Comparison of ENCODE assay signal across 1 cellular context in genomic region chr1:227934476-227935313, GRCh38.
TF ChIP-seq lines count a peak whose summit lies in the region.

No MANE protein-coding gene starts in this region.

TF ChIP-seq in K562, 482 proteins besides CTCF, POLR2A, EP300 and RAD21 (continued from another document):
- TF ChIP-seq FOXM1 (IDR thresholded peaks at IDR 0.05; ENCODE audit: low read depth) (no peak), FOXM1 (CRISPR knock-in tag; IDR thresholded peaks at IDR 0.05; ENCODE audit: low read depth) (no peak), ATF3 (IDR thresholded peaks at IDR 0.05) (peak; percentile 91), ATF3 (CRISPR knock-in tag; conservative IDR thresholded peaks at IDR 0.05) (peak; percentile 93), NFE2 (IDR thresholded peaks at IDR 0.05; ENCODE audit: low read depth) (0 out of 2 replicates have a peak, but pooled peaks have one; percentile 15), JUN (IDR thresholded peaks at IDR 0.05; ENCODE audit: borderline replicate concordance, low read depth, low read length) (peak; percentile 77), JUN (CRISPR knock-in tag; IDR thresholded peaks at IDR 0.05; ENCODE audit: borderline replicate concordance) (peak; percentile 98), JUND (IDR thresholded peaks at IDR 0.05; ENCODE audit: borderline replicate concordance, low read depth, low read length) (no peak), JUND (tag; IDR thresholded peaks at IDR 0.05; ENCODE audit: borderline replicate concordance, low read depth, low read length) (peak; percentile 62; the same call in 2 of the 3 replicates), ZBTB34 (CRISPR knock-in tag; IDR thresholded peaks at IDR 0.05) (peak; percentile 71; the same call in 1 of the 2 replicates), ZNF316 (IDR thresholded peaks at IDR 0.05) (0 out of 2 replicates have a peak, but pooled peaks have one; percentile 3), ZFP36 (IDR thresholded peaks at IDR 0.05; ENCODE audit: low read depth, low read length, partially characterized antibody) (peak; percentile 7), ZKSCAN1 (IDR thresholded peaks at IDR 0.05; ENCODE audit: low read depth, low read length) (peak; percentile 75; the same call in 1 of the 2 replicates), SAP30 (IDR thresholded peaks at IDR 0.05; ENCODE audit: borderline replicate concordance, insufficient read depth, low read depth, low read length, poor library complexity, severe bottlenecking) (no peak), KDM1A (IDR thresholded peaks at IDR 0.05) (0 out of 4 replicates have a peak, but pooled peaks of 1 of the 2 experiments have one; percentile 5), MITF (IDR thresholded peaks at IDR 0.05) (no peak), AFF1 (IDR thresholded peaks at IDR 0.05; ENCODE audit: low read depth in 1 of 2, partially characterized antibody in 2 of 2) (peak in 1 of 2 experiments; percentile 35), ZNF586 (CRISPR knock-in tag; conservative IDR thresholded peaks at IDR 0.05) (no peak), FOSL1 (tag; conservative IDR thresholded peaks at IDR 0.05) (peak; percentile 93), ATF1 (CRISPR knock-in tag; IDR thresholded peaks at IDR 0.05) (no peak), ATF1 (tag; IDR thresholded peaks at IDR 0.05) (no peak), ZNF24 (IDR thresholded peaks at IDR 0.05) (0 out of 2 replicates have a peak, but pooled peaks have one; percentile 22), ZNF785 (CRISPR knock-in tag; IDR thresholded peaks at IDR 0.05) (no peak)
